In the genomic region with DNA sequence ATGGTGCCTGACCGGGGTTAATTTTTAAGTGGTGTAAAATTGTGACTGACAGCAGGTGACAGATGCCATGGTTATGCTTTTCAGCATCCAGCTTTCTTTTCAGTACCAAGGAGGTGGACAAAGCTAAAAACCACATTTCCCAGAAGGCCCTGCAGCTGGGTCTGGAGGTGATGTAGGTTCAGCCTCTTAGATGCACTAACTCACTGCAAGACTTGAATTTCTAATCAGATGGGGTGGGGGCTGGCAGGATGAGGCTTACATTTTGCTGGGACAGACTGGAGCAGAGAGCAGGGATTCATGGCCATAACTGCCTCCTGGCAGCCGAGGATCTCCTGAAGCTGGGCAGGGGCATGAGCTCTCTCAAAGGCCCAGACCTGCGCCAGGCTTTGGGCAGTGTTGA, we compare ENCODE assay signal across 29 cellular contexts. TPM values are rescaled to one million over a fixed set of nuclear protein-coding genes. Genes with fewer than 3 reads are reported as not detected.
DNase-seq lines count a peak whose midpoint lies in the region; ATAC-seq, FAIRE-seq and TF ChIP-seq lines count a peak whose summit lies in the region.
"Had no signal": no experiment of that assay in that cellular context is flagged by ENCODE, and none has a peak within 500 bp of the region (broad histone marks: within the 10 kb centered on the region; RNA-seq: fewer than 3 reads in every experiment).

No MANE protein-coding gene starts in this region.

- CTCF ChIA-PET in GM12878 (lab: Yijun Ruan, JAX), result interaction anchor here (1.0 to 1.4 kb wide), 3 partner anchors 10 to 120 kb away, joined by 3 to 9 read pairs (median 4); no protein-coding TSS in a partner anchor

- H4K20me1 ChIP-seq in GM12878 (ENCODE audit: control insufficient read depth, insufficient read depth), result no peaks in the 10 kb centered on the region
- H4K20me1 ChIP-seq in neural progenitor cell (ENCODE audit: low read depth), result no peaks in the 10 kb centered on the region

- no peak for TF ChIP-seq RAD21 in GM12878 (IDR thresholded peaks at IDR 0.05; ENCODE audit: insufficient read depth, low read depth, low read length)

- H3K4me1 Mint-ChIP-seq in neural progenitor cell, result peaks cover 9% of the 10 kb centered on the region
- H3K4me1 Mint-ChIP-seq: activated T-helper 17 cell treated with anti-CD3 and anti-CD28 coated beads, Interleukin-2, amount 50 U/mL, for 72 hours had no signal

- no peak for TF ChIP-seq POLR2A in GM12878 (IDR thresholded peaks at IDR 0.05; ENCODE audit: low read depth, low read length)

- H3K27me3 Mint-ChIP-seq in neural progenitor cell (ENCODE audit: insufficient read depth, low read depth), result peaks cover 8% of the 10 kb centered on the region
- H3K27me3 Mint-ChIP-seq: activated CD4-positive, alpha-beta memory T cell treated with anti-CD3 and anti-CD28 coated beads for 36 hours; activated naive CD4-positive, alpha-beta T cell treated with anti-CD3 and anti-CD28 coated beads, Interleukin-2, amount 50 U/mL, for 24 hours; activated T-helper 17 cell treated with anti-CD3 and anti-CD28 coated beads, Interleukin-2, amount 50 U/mL, for 72 hours; CD4-positive, alpha-beta T cell had no signal

- H3K27me3 ChIP-seq in GM12878 (replicated peaks in 1 of 2; ENCODE audit: control insufficient read depth in 2 of 2, insufficient read depth in 2 of 2, low read length in 1 of 2), result no peaks in the 10 kb centered on the region
- no peaks in the 10 kb centered on the region for H3K27me3 ChIP-seq in neural progenitor cell
- H3K27me3 ChIP-seq: ovary had no signal

- H3K4me2 ChIP-seq in GM12878 (ENCODE audit: control insufficient read depth, insufficient read depth) (no peak overlapping the region), neural progenitor cell (no peak overlapping the region)
- H3K4me2 ChIP-seq: KMS-11, smooth muscle cell had no signal

- no peak for TF ChIP-seq EP300 in GM12878 (IDR thresholded peaks at IDR 0.05; ENCODE audit: borderline replicate concordance in 1 of 2, control insufficient read depth in 1 of 2, low read depth in 2 of 2, low read length in 2 of 2)

- peaks cover 2% of the 10 kb centered on the region for H3K9me3 Mint-ChIP-seq in neural progenitor cell
- H3K9me3 Mint-ChIP-seq: activated CD4-positive, alpha-beta memory T cell treated with anti-CD3 and anti-CD28 coated beads for 36 hours; activated naive CD4-positive, alpha-beta T cell treated with anti-CD3 and anti-CD28 coated beads, Interleukin-2, amount 50 U/mL, for 24 hours; activated T-helper 17 cell treated with anti-CD3 and anti-CD28 coated beads, Interleukin-2, amount 50 U/mL, for 72 hours; CD4-positive, alpha-beta T cell; natural killer cell treated with Interleukin-12 subunit alpha and Interleukin-12 subunit beta and Interleukin-15 and Interleukin-18, amount 100 ng/mL, for 72 hours had no signal

- SMC1A ChIA-PET in GM12878 (lab: Charles Lee; ENCODE audit: uncharacterized antibody, unreplicated experiment), result interaction anchor here (0.6 kb wide), 1 partner anchor 419 kb away, joined by 3 read pairs; no protein-coding TSS in a partner anchor

- 65% methylated on average over 3 of the region's 3 CpGs for WGBS in GM12878 (ENCODE audit: insufficient coverage, insufficient replicate concordance, low lambda C conversion rate, missing lambda C conversion rate)

- H3F3A ChIP-seq in neural progenitor cell (ENCODE audit: low read depth), result peaks cover 15% of the 10 kb centered on the region

- peak; percentile 62 for ATAC-seq in GM12878
- ATAC-seq in HG03135 (IDR thresholded peaks at IDR 0.05; ENCODE audit: unreplicated experiment), result no peak
- no peak for ATAC-seq in HG02623 (IDR thresholded peaks at IDR 0.05; ENCODE audit: unreplicated experiment)
- ATAC-seq: activated T-helper 17 cell treated with anti-CD3 and anti-CD28 coated beads, Interleukin-2, amount 50 U/mL, for 72 hours; natural killer cell treated with Interleukin-12 subunit alpha and Interleukin-12 subunit beta and Interleukin-15 and Interleukin-18, amount 100 ng/mL, for 72 hours; T-helper 17 cell had no signal

- TF ChIP-seq CTCF in GM12878 (IDR thresholded peaks at IDR 0.05 in 2 of 3, conservative IDR thresholded peaks at IDR 0.05 in 1 of 3; ENCODE audit: control insufficient read depth in 2 of 3, extremely low read depth in 1 of 3, insufficient read depth in 1 of 3, low read depth in 3 of 3, low read length in 3 of 3) (no peak), neural progenitor cell (IDR thresholded peaks at IDR 0.05) (no peak)

- no peaks in the 10 kb centered on the region for H3K79me2 ChIP-seq in GM12878 (ENCODE audit: control insufficient read depth, insufficient read depth, low read length)
- no peaks in the 10 kb centered on the region for H3K79me2 ChIP-seq in neural progenitor cell (ENCODE audit: low read depth)

- no peak overlapping the region for H2AFZ ChIP-seq in GM12878 (ENCODE audit: control insufficient read depth, low read depth, low read length)
- H2AFZ ChIP-seq in neural progenitor cell (replicated peaks), result no peak overlapping the region

- H3K4me1 ChIP-seq in GM12878 (ENCODE audit: control insufficient read depth, insufficient read depth, low read length), result no peaks in the 10 kb centered on the region
- H3K4me1 ChIP-seq in neural progenitor cell, result no peaks in the 10 kb centered on the region
- H3K4me1 ChIP-seq: transverse colon had no signal

- no peak for FAIRE-seq in GM12878 (lab: Jason Lieb, UNC)
- FAIRE-seq: RCC 7860 had no signal

- DNase-seq in NCI-H2171 treated with DMSO at 0.1 percent for 48 hours (lab: John Stamatoyannopoulos, UW), result peak; percentile 19
- DNase-seq in NCI-H2171 (lab: John Stamatoyannopoulos, UW), result no peak
- peak; percentile 49 for DNase-seq in NCI-H524 treated with DMSO at 0.1 percent for 48 hours (lab: John Stamatoyannopoulos, UW)
- no peak for DNase-seq in GM12878 (ENCODE audit: low read depth, low spot score)
- no peak for DNase-seq in neural progenitor cell (ENCODE audit: low spot score)
- DNase-seq in activated gamma-delta T cell (lab: John Stamatoyannopoulos, UW), result no peak
- DNase-seq: activated CD4-positive, alpha-beta memory T cell treated with anti-CD3 and anti-CD28 coated beads for 36 hours; activated CD4-positive, CD25-positive, alpha-beta regulatory T cell treated with anti-CD3 and anti-CD28 coated beads, Interleukin-2, amount 50 U/mL, for 72 hours; amygdala; CD4-positive, alpha-beta T cell; DMS79; GF-D8; islet precursor cell; NCI-H1436; NCI-H2107; NCI-H510A; ovary; retina; stimulated activated CD4-positive, alpha-beta T cell treated with anti-CD3 and anti-CD28 coated beads, Interleukin-2, amount 100 ng/mL, for 24 hours; T-helper 17 cell; transverse colon had no signal

- intact Hi-C loops in GM12878 (cut with micrococcal nuclease; ENCODE audit: unreplicated experiment), result no loop called here

- H3K36me3 ChIP-seq in GM12878 (ENCODE audit: control insufficient read depth in 2 of 2, insufficient read depth in 2 of 2, low read length in 1 of 2) (no peaks in the 10 kb centered on the region), neural progenitor cell (no peaks in the 10 kb centered on the region)
- H3K36me3 ChIP-seq: ovary, transverse colon had no signal

- H3K27ac Mint-ChIP-seq in neural progenitor cell, result peak overlapping the region; percentile 79
- H3K27ac Mint-ChIP-seq: activated CD4-positive, alpha-beta memory T cell treated with anti-CD3 and anti-CD28 coated beads for 36 hours; activated naive CD4-positive, alpha-beta T cell treated with anti-CD3 and anti-CD28 coated beads, Interleukin-2, amount 50 U/mL, for 24 hours; activated T-helper 17 cell treated with anti-CD3 and anti-CD28 coated beads, Interleukin-2, amount 50 U/mL, for 72 hours; CD4-positive, alpha-beta T cell; natural killer cell treated with Interleukin-12 subunit alpha and Interleukin-12 subunit beta and Interleukin-15 and Interleukin-18, amount 100 ng/mL, for 72 hours; T-helper 17 cell had no signal

- H3K27ac ChIP-seq in GM12878 (ENCODE audit: control insufficient read depth, insufficient read depth) (no peak overlapping the region), neural progenitor cell (no peak overlapping the region)
- H3K27ac ChIP-seq: KMS-11, ovary, transverse colon had no signal

- POLR2A ChIA-PET in GM12878 (lab: Charles Lee), result no interaction called here

- RAD21 ChIA-PET in GM12878 (lab: Charles Lee; ENCODE audit: unreplicated experiment), result interaction anchor here (0.5 to 1.2 kb wide), 2 partner anchors 10 to 13 kb away, joined by 3 to 4 read pairs; no protein-coding TSS in a partner anchor

- H3K4me3 Mint-ChIP-seq in neural progenitor cell, result no peak overlapping the region
- H3K4me3 Mint-ChIP-seq: activated CD4-positive, alpha-beta memory T cell treated with anti-CD3 and anti-CD28 coated beads for 36 hours; activated naive CD4-positive, alpha-beta T cell treated with anti-CD3 and anti-CD28 coated beads, Interleukin-2, amount 50 U/mL, for 24 hours; activated T-helper 17 cell treated with anti-CD3 and anti-CD28 coated beads, Interleukin-2, amount 50 U/mL, for 72 hours; CD4-positive, alpha-beta T cell; natural killer cell treated with Interleukin-12 subunit alpha and Interleukin-12 subunit beta and Interleukin-15 and Interleukin-18, amount 100 ng/mL, for 72 hours; T-helper 17 cell had no signal

- no TSS peak for BruUV-seq in GM12878 (replicated peaks; lab: Mats Ljungman, UMichigan)

- no peaks in the 10 kb centered on the region for H3K36me3 Mint-ChIP-seq in neural progenitor cell
- H3K36me3 Mint-ChIP-seq: activated CD4-positive, alpha-beta memory T cell treated with anti-CD3 and anti-CD28 coated beads for 36 hours; natural killer cell treated with Interleukin-12 subunit alpha and Interleukin-12 subunit beta and Interleukin-15 and Interleukin-18, amount 100 ng/mL, for 72 hours had no signal

- no peak overlapping the region for H3K9ac ChIP-seq in GM12878 (ENCODE audit: control insufficient read depth, insufficient read depth, low read length)
- no peak overlapping the region for H3K9ac ChIP-seq in neural progenitor cell
- H3K9ac ChIP-seq: KMS-11 had no signal

- H3K4me3 ChIP-seq in GM12878, result no peak overlapping the region
- H3K4me3 ChIP-seq in neural progenitor cell, result no peak overlapping the region
- H3K4me3 ChIP-seq: ovary, smooth muscle cell, transverse colon had no signal

- H3K9me3 ChIP-seq in GM12878 (replicated peaks; ENCODE audit: control insufficient read depth, insufficient read depth, low read length), result no peaks in the 10 kb centered on the region
- H3K9me3 ChIP-seq in neural progenitor cell (ENCODE audit: low read depth), result no peaks in the 10 kb centered on the region
- H3K9me3 ChIP-seq: ovary, transverse colon had no signal

- in situ Hi-C loops in GM12878 (cut with MboI), result no loop called here

RNA-seq across cellular contexts. Expression of a gene that starts 52.4 kb away (rescaled TPM):
- total RNA-seq in GM12878 (2013; cell fraction: nucleolus; rRNA removed), result 59.2 and 60.6 TPM in 2 replicates
- total RNA-seq in GM12878 (2014; rRNA removed) (118 and 123 TPM in 2 replicates), GM12878 (2014; rRNA removed; fragmentation: Illumina TruSeq; extraction: Trizol) (75.7 and 86.8 TPM in 2 replicates), GM12878 (2021) (119 and 134 TPM in 2 replicates), neural progenitor cell (ENCODE audit: low replicate concordance) (142 and 171 TPM in 2 replicates)
- 69.3 TPM for polyA plus RNA-seq in GM12878 (2011; ENCODE audit: low read depth)
- polyA plus RNA-seq in GM12878 (2011; rRNA removed) (77.6 and 81.6 TPM in 2 replicates), GM12878 (2014; fragmentation: Illumina TruSeq; extraction: Trizol) (79.4 and 104 TPM in 2 replicates), GM12878 (2014; fragmentation: Nextera tagmentation; extraction: Ambion mirVana) (10 to 100 TPM in 1 of 2 experiments, 1 to 10 TPM in 1; 7.1 to 13.4 TPM), GM12878 (2014; rRNA removed) (108 and 115 TPM in 2 replicates), GM12878 (2016; fragmentation: Nextera tagmentation; extraction: Ambion mirVana) (100 to 1,000 TPM; 284 to 306 TPM)
- 82.9 and 84.8 TPM in 2 replicates for polyA plus RNA-seq in GM12878 (2011; cell fraction: cytosol; rRNA removed)
- polyA plus RNA-seq in GM12878 (2011; cell fraction: nucleus; rRNA removed), result 86.6 and 98.4 TPM in 2 replicates
- polyA plus RNA-seq in GM12878 (2012), result 93.6 and 96.1 TPM in 2 replicates
- polyA minus RNA-seq in GM12878 (2011; rRNA and poly(A)+ RNA removed), result 64.5 and 84.4 TPM in 2 replicates
- 30.6 and 42.5 TPM in 2 replicates for polyA minus RNA-seq in GM12878 (2011; cell fraction: cytosol; rRNA and poly(A)+ RNA removed)
- polyA minus RNA-seq in GM12878 (2011; cell fraction: nucleus; rRNA and poly(A)+ RNA removed), result 15.8 and 22.5 TPM in 2 replicates

Comparison
In these comparisons a context has a peak if more than half of its experiments do, and no peak if none do; other contexts are left out.
1. DNase-seq: peak in NCI-H2171 treated with DMSO at 0.1 percent for 48 hours (single experiment) and NCI-H524 treated with DMSO at 0.1 percent for 48 hours (single experiment); none in NCI-H2171 (single experiment), GM12878 (single experiment), neural progenitor cell (single experiment) and activated gamma-delta T cell (single experiment).